Comparison of ENCODE assay signal across 1 cellular context in genomic region chr12:74129702-74130101, GRCh38.
TF ChIP-seq lines count a peak whose summit lies in the region.

No MANE protein-coding gene starts in this region.

TF ChIP-seq in K562, 482 proteins besides CTCF, POLR2A, EP300 and RAD21 (continued from another document):
- TF ChIP-seq GABPA (tag; conservative IDR thresholded peaks at IDR 0.05; ENCODE audit: low read depth): no peak
